In genomic region chr15:38853608-38854007, GRCh38 we compare ENCODE assay signal across 9 cellular contexts.
DNase-seq lines count a peak whose midpoint lies in the region; ATAC-seq, FAIRE-seq and TF ChIP-seq lines count a peak whose summit lies in the region.
"Had no signal": no experiment of that assay in that cellular context is flagged by ENCODE, and none has a peak within 500 bp of the region (broad histone marks: within the 10 kb centered on the region; RNA-seq: fewer than 3 reads in every experiment).

No MANE protein-coding gene starts in this region.

- TF ChIP-seq EP300 in GM12878 (IDR thresholded peaks at IDR 0.05; ENCODE audit: borderline replicate concordance in 1 of 2, control insufficient read depth in 1 of 2, low read depth in 2 of 2, low read length in 2 of 2) = no peak

- DNase-seq in GM06990 (ENCODE audit: extremely low read depth, insufficient read length) (peak; percentile 9), NCI-H526 (lab: John Stamatoyannopoulos, UW) (peak; percentile 1 to 14), GM12878 (ENCODE audit: low read depth, low spot score) (no peak), osteoblast (ENCODE audit: insufficient read length, low spot score, missing footprints) (no peak), dedifferentiated amniotic fluid mesenchymal stem cell (ENCODE audit: extremely low spot score) (no peak)
- DNase-seq: posterior cingulate gyrus had no signal

- H3K79me2 ChIP-seq in GM12878 (ENCODE audit: control insufficient read depth, insufficient read depth, low read length) (no peaks in the 10 kb centered on the region), osteoblast (ENCODE audit: insufficient read depth, low read length) (no peaks in the 10 kb centered on the region)

- no peaks in the 10 kb centered on the region for H3K4me1 ChIP-seq in GM12878 (ENCODE audit: control insufficient read depth, insufficient read depth, low read length)
- peaks cover 3% of the 10 kb centered on the region for H3K4me1 ChIP-seq in osteoblast (ENCODE audit: insufficient read depth, low read length)

- H3K36me3 ChIP-seq in GM06990 (ENCODE audit: control insufficient read depth, insufficient read depth, low read length) (no peaks in the 10 kb centered on the region), GM12878 (ENCODE audit: control insufficient read depth in 2 of 2, insufficient read depth in 2 of 2, low read length in 1 of 2) (no peaks in the 10 kb centered on the region), osteoblast (ENCODE audit: insufficient read depth, low read length) (no peaks in the 10 kb centered on the region)

- no peak overlapping the region for H3K27ac Mint-ChIP-seq in activated T-helper 17 cell treated with anti-CD3 and anti-CD28 coated beads, Interleukin-2, amount 50 U/mL, for 72 hours

- ATAC-seq in GM12878 (peak; percentile 80), HG03175 (IDR thresholded peaks at IDR 0.05; ENCODE audit: unreplicated experiment) (no peak), GM18498 (IDR thresholded peaks at IDR 0.05; ENCODE audit: unreplicated experiment) (no peak)
- ATAC-seq in activated T-helper 17 cell treated with anti-CD3 and anti-CD28 coated beads, Interleukin-2, amount 50 U/mL, for 72 hours (replicated peaks) = no peak

- RAD21 ChIA-PET in GM12878 (lab: Charles Lee; ENCODE audit: unreplicated experiment) = interaction anchor here (1.1 to 1.2 kb wide), 2 partner anchors 146 to 148 kb away, joined by 5 read pairs; no protein-coding TSS in a partner anchor

- POLR2A ChIA-PET in GM12878 (lab: Charles Lee) = no interaction called here

- H4K20me1 ChIP-seq in GM12878 (ENCODE audit: control insufficient read depth, insufficient read depth) (no peaks in the 10 kb centered on the region), osteoblast (ENCODE audit: insufficient read depth, low read length) (no peaks in the 10 kb centered on the region)

- H3K4me1 Mint-ChIP-seq in activated T-helper 17 cell treated with anti-CD3 and anti-CD28 coated beads, Interleukin-2, amount 50 U/mL, for 72 hours = no peaks in the 10 kb centered on the region

- no peak for TF ChIP-seq POLR2A in GM12878 (IDR thresholded peaks at IDR 0.05; ENCODE audit: low read depth, low read length)

- no peak for FAIRE-seq in GM12878 (lab: Jason Lieb, UNC)

- H3K9me3 ChIP-seq in GM12878 (replicated peaks; ENCODE audit: control insufficient read depth, insufficient read depth, low read length) (no peaks in the 10 kb centered on the region), osteoblast (ENCODE audit: low read depth, low read length) (no peaks in the 10 kb centered on the region)

- no peaks in the 10 kb centered on the region for H3K36me3 Mint-ChIP-seq in activated T-helper 17 cell treated with anti-CD3 and anti-CD28 coated beads, Interleukin-2, amount 50 U/mL, for 72 hours (ENCODE audit: low read depth)

- no peaks in the 10 kb centered on the region for H3K9me3 Mint-ChIP-seq in activated T-helper 17 cell treated with anti-CD3 and anti-CD28 coated beads, Interleukin-2, amount 50 U/mL, for 72 hours

- peaks cover 8% of the 10 kb centered on the region for H3K27me3 Mint-ChIP-seq in activated T-helper 17 cell treated with anti-CD3 and anti-CD28 coated beads, Interleukin-2, amount 50 U/mL, for 72 hours

- peak; percentile 49 for TF ChIP-seq RAD21 in GM12878 (IDR thresholded peaks at IDR 0.05; ENCODE audit: insufficient read depth, low read depth, low read length)

- H3K4me3 Mint-ChIP-seq in activated T-helper 17 cell treated with anti-CD3 and anti-CD28 coated beads, Interleukin-2, amount 50 U/mL, for 72 hours = no peak overlapping the region

- H3K27ac ChIP-seq in GM12878 (ENCODE audit: control insufficient read depth, insufficient read depth) (no peak overlapping the region), osteoblast (ENCODE audit: low read depth, low read length) (no peak overlapping the region)

- H3K9ac ChIP-seq in GM12878 (ENCODE audit: control insufficient read depth, insufficient read depth, low read length) = no peak overlapping the region

- in situ Hi-C loops in GM12878 (cut with MboI) = no loop called here

- no peak overlapping the region for H3K4me2 ChIP-seq in GM12878 (ENCODE audit: control insufficient read depth, insufficient read depth)
- H3K4me2 ChIP-seq in osteoblast (ENCODE audit: insufficient read depth, low read length) = no peak overlapping the region

- WGBS in GM12878 (ENCODE audit: insufficient coverage, insufficient replicate concordance, low lambda C conversion rate, missing lambda C conversion rate) = 0% methylated on average over 1 of the region's 1 CpG

- no TSS peak for BruUV-seq in GM12878 (replicated peaks; lab: Mats Ljungman, UMichigan)

- intact Hi-C loops in GM12878 (cut with micrococcal nuclease; ENCODE audit: unreplicated experiment) = loop anchor here (10.0 kb wide), 1 partner anchor 149 kb away; no protein-coding TSS in a partner anchor

- SMC1A ChIA-PET in GM12878 (lab: Charles Lee; ENCODE audit: uncharacterized antibody, unreplicated experiment) = interaction anchor here (1.1 to 1.8 kb wide), 6 partner anchors 9 to 146 kb away, joined by 3 to 9 read pairs (median 4); no protein-coding TSS in a partner anchor

- H3K4me3 ChIP-seq in GM06990 (replicated peaks; ENCODE audit: low read depth, low read length) (no peak overlapping the region), GM12878 (no peak overlapping the region), osteoblast (ENCODE audit: insufficient read depth, low read length) (no peak overlapping the region)

- TF ChIP-seq CTCF in GM06990 (IDR thresholded peaks at IDR 0.05; ENCODE audit: insufficient read depth, low read length, poor library complexity, severe bottlenecking) (peak; percentile 71), GM12878 (IDR thresholded peaks at IDR 0.05 in 2 of 3, conservative IDR thresholded peaks at IDR 0.05 in 1 of 3; ENCODE audit: control insufficient read depth in 2 of 3, extremely low read depth in 1 of 3, insufficient read depth in 1 of 3, low read depth in 3 of 3, low read length in 3 of 3) (peak; percentile 41 to 53 (median 49)), osteoblast (IDR thresholded peaks at IDR 0.05; ENCODE audit: extremely low read depth, low read depth, low read length) (peak; percentile 47)

- no peaks in the 10 kb centered on the region for H3K27me3 ChIP-seq in GM06990 (replicated peaks; ENCODE audit: control insufficient read depth, insufficient read depth, low read length)
- no peaks in the 10 kb centered on the region for H3K27me3 ChIP-seq in GM12878 (replicated peaks in 1 of 2; ENCODE audit: control insufficient read depth in 2 of 2, insufficient read depth in 2 of 2, low read length in 1 of 2)
- no peaks in the 10 kb centered on the region for H3K27me3 ChIP-seq in osteoblast (ENCODE audit: insufficient read depth, low read length)

- CTCF ChIA-PET in GM12878 (lab: Yijun Ruan, JAX) = interaction anchor here (0.6 to 2.6 kb wide), 9 partner anchors 9 to 413 kb away, joined by 3 to 13 read pairs (median 4); no protein-coding TSS in a partner anchor

- no peak overlapping the region for H2AFZ ChIP-seq in GM12878 (ENCODE audit: control insufficient read depth, low read depth, low read length)
- H2AFZ ChIP-seq in osteoblast (ENCODE audit: low read length) = no peak overlapping the region

TF ChIP-seq in GM12878, 131 proteins besides CTCF, POLR2A, EP300 and RAD21:
- no peak for TF ChIP-seq TAF1 (IDR thresholded peaks at IDR 0.05; ENCODE audit: borderline replicate concordance, low read depth, low read length)
- TF ChIP-seq SMC3 (IDR thresholded peaks at IDR 0.05; ENCODE audit: borderline replicate concordance, low read length) = peak; percentile 68

Comparison
In these comparisons a context has a peak if more than half of its experiments do, and no peak if none do; other contexts are left out.
1. DNase-seq: peak in GM06990 (single experiment) and NCI-H526 (2 of 2); none in GM12878 (single experiment), osteoblast (single experiment) and dedifferentiated amniotic fluid mesenchymal stem cell (single experiment).
2. Peak in every context shown above with its lines, with median percentiles within 50 percentile points of each other: CTCF ChIP-seq.